In the genomic region with DNA sequence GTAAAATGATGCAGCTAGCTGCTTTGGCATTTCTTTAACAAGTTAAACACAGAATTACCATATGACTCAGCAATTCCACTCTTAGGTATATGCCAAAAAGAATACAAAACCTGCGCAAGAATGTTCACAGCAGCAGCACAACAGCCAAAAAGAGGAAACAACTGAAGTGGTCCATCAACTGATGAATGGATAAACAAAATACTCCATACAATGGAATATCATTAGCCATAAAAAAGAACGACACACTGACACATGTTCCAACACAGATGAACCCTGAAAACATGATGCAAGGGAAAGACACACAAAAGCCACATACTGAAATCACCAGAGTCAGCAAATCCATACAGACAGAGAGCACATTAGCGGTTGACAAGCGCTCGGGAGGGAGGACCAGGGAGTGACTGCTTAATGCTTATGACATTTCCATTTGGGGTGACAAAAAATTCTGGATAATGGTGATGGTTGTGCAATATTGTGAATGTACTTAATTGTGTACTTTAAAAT, we compare ENCODE assay signal across 13 cellular contexts. TPM values are rescaled to one million over a fixed set of nuclear protein-coding genes. Genes with fewer than 3 reads are reported as not detected.
DNase-seq lines count a peak whose midpoint lies in the region; ATAC-seq, FAIRE-seq and TF ChIP-seq lines count a peak whose summit lies in the region.
"Had no signal": no experiment of that assay in that cellular context is flagged by ENCODE, and none has a peak within 500 bp of the region (broad histone marks: within the 10 kb centered on the region; RNA-seq: fewer than 3 reads in every experiment).

No MANE protein-coding gene starts in this region.

- ATAC-seq in CD4-positive, CD25-positive, alpha-beta regulatory T cell (ENCODE audit: low read depth in 2 of 2), result no peak
- no peak for ATAC-seq in HG02610 (IDR thresholded peaks at IDR 0.05; ENCODE audit: unreplicated experiment)

- FAIRE-seq in islet of Langerhans (lab: Jason Lieb, UNC), result peak; percentile 27

- H3K4me3 ChIP-seq in CD4-positive, CD25-positive, alpha-beta regulatory T cell (ENCODE audit: low read depth, low read length), result no peak overlapping the region
- peak overlapping the region; percentile 24 for H3K4me3 ChIP-seq in adipocyte (ENCODE audit: low read length)
- H3K4me3 ChIP-seq: transverse colon had no signal

- peaks cover 15% of the 10 kb centered on the region for H3K36me3 ChIP-seq in CD4-positive, CD25-positive, alpha-beta regulatory T cell (ENCODE audit: control insufficient read depth, insufficient read depth, low read length)
- H3K36me3 ChIP-seq in adipocyte (ENCODE audit: control insufficient read depth, insufficient read depth, low read length, severe bottlenecking), result peaks cover 7% of the 10 kb centered on the region
- H3K36me3 ChIP-seq: neutrophil, transverse colon had no signal

- peaks cover 45% of the 10 kb centered on the region for H3K4me1 ChIP-seq in CD4-positive, CD25-positive, alpha-beta regulatory T cell (ENCODE audit: control insufficient read depth, insufficient read depth, low read length, poor library complexity, severe bottlenecking)
- peaks cover 54% of the 10 kb centered on the region for H3K4me1 ChIP-seq in adipocyte (ENCODE audit: control insufficient read depth, insufficient read depth, low read length)

- no peaks in the 10 kb centered on the region for H3K27me3 ChIP-seq in CD4-positive, CD25-positive, alpha-beta regulatory T cell (ENCODE audit: control insufficient read depth, insufficient read depth, low read length)
- H3K27me3 ChIP-seq in adipocyte (replicated peaks; ENCODE audit: control insufficient read depth, insufficient read depth, low read length), result no peaks in the 10 kb centered on the region
- H3K27me3 ChIP-seq: neutrophil, transverse colon had no signal

- in situ Hi-C loops in G401 (cut with HindIII; ENCODE audit: low sequenced_read_pairs), result no loop called here

- DNase-seq in CD4-positive, CD25-positive, alpha-beta regulatory T cell, result no peak
- peak; percentile 31 for DNase-seq in HFFc6
- DNase-seq in adipocyte (ENCODE audit: low read depth), result peak; percentile 55
- no peak for DNase-seq in G401 (ENCODE audit: low spot score)
- no peak for DNase-seq in NOMO-1 treated with DMSO at 0.1 percent for 48 hours (lab: John Stamatoyannopoulos, UW; ENCODE audit: unreplicated experiment)
- DNase-seq in retina, result no peak
- DNase-seq: activated CD8-positive, alpha-beta memory T cell treated with anti-CD3 and anti-CD28 coated beads, Interleukin-2, amount 50 U/mL, for 4 hours; effector memory CD4-positive, alpha-beta T cell; transverse colon had no signal

- TF ChIP-seq CTCF in HFFc6 (IDR thresholded peaks at IDR 0.05), result no peak

- H3K27ac Mint-ChIP-seq in CD4-positive, CD25-positive, alpha-beta regulatory T cell, result peak overlapping the region in 2 of 3 donors; percentile 9 to 65
- H3K27ac Mint-ChIP-seq in HFFc6, result peak overlapping the region; percentile 81

- no peaks in the 10 kb centered on the region for H3K27me3 Mint-ChIP-seq in CD4-positive, CD25-positive, alpha-beta regulatory T cell
- no peaks in the 10 kb centered on the region for H3K27me3 Mint-ChIP-seq in HFFc6 (ENCODE audit: insufficient read depth)

- no peak overlapping the region for H3K9ac ChIP-seq in adipocyte (ENCODE audit: low read length)

- no peak overlapping the region for H3K27ac ChIP-seq in CD4-positive, CD25-positive, alpha-beta regulatory T cell (ENCODE audit: insufficient read depth, low read length, poor library complexity, severe bottlenecking)
- H3K27ac ChIP-seq: neutrophil had no signal

- H3K4me3 Mint-ChIP-seq in CD4-positive, CD25-positive, alpha-beta regulatory T cell, result peak overlapping the region; percentile 36 to 97 (median 76)
- H3K4me3 Mint-ChIP-seq in HFFc6, result peak overlapping the region; percentile 94

- no peaks in the 10 kb centered on the region for H3K9me3 ChIP-seq in CD4-positive, CD25-positive, alpha-beta regulatory T cell (ENCODE audit: control insufficient read depth in 2 of 2, low read length in 2 of 2)
- H3K9me3 ChIP-seq in adipocyte (ENCODE audit: control insufficient read depth, low read length), result no peaks in the 10 kb centered on the region
- H3K9me3 ChIP-seq: neutrophil, transverse colon had no signal

- peaks cover 22% of the 10 kb centered on the region for H3K36me3 Mint-ChIP-seq in CD4-positive, CD25-positive, alpha-beta regulatory T cell
- peaks cover 34% of the 10 kb centered on the region for H3K36me3 Mint-ChIP-seq in HFFc6 (ENCODE audit: low read depth)

- no peaks in the 10 kb centered on the region for H3K9me3 Mint-ChIP-seq in CD4-positive, CD25-positive, alpha-beta regulatory T cell
- no peaks in the 10 kb centered on the region for H3K9me3 Mint-ChIP-seq in HFFc6

- peaks cover 38 to 60% (median 44%) of the 10 kb centered on the region in 4 donors for H3K4me1 Mint-ChIP-seq in CD4-positive, CD25-positive, alpha-beta regulatory T cell
- H3K4me1 Mint-ChIP-seq in HFFc6 (ENCODE audit: low read depth), result peaks cover 57% of the 10 kb centered on the region

RNA-seq across cellular contexts. Expression of a gene that starts 3.0 kb away (rescaled TPM):
- 46.8 TPM for total RNA-seq in CD4-positive, CD25-positive, alpha-beta regulatory T cell
- 10 to 100 TPM; 68.5 to 95.4 (median 83.9) TPM for polyA plus RNA-seq in CD4-positive, CD25-positive, alpha-beta regulatory T cell
- 10 to 100 TPM; 59.1 to 72.5 (median 68.3) TPM for total RNA-seq in HFFc6 (2021; fragmentation: NEBNext Ultra II Directional; extraction: Animal tissue kit (Norgen Biotek cat#: 25700))
- 89.6 and 103 TPM in 2 replicates for total RNA-seq in G401 (2014; rRNA removed; shearing (Covaris generic))

RNA-seq across cellular contexts. Expression of a gene that starts 3.9 kb away (rescaled TPM):
- 76.4 TPM for total RNA-seq in CD4-positive, CD25-positive, alpha-beta regulatory T cell
- 10 to 100 TPM; 46.5 to 54.7 (median 52.9) TPM for polyA plus RNA-seq in CD4-positive, CD25-positive, alpha-beta regulatory T cell
- total RNA-seq in HFFc6 (2021; fragmentation: NEBNext Ultra II Directional; extraction: Animal tissue kit (Norgen Biotek cat#: 25700)), result 100 to 1,000 TPM in 2 of 6 experiments, 10 to 100 TPM in 4; 90.5 to 104 (median 97.0) TPM
- total RNA-seq in G401 (2014; rRNA removed; shearing (Covaris generic)), result 154 and 194 TPM in 2 replicates

RNA-seq across cellular contexts. Expression of a gene that starts 47.0 kb away (rescaled TPM):
- total RNA-seq in CD4-positive, CD25-positive, alpha-beta regulatory T cell, result not detected
- under 1 TPM in 2 of 4 donors, not detected in 2; 0.15 TPM for polyA plus RNA-seq in CD4-positive, CD25-positive, alpha-beta regulatory T cell
- not detected for total RNA-seq in HFFc6 (2021; fragmentation: NEBNext Ultra II Directional; extraction: Animal tissue kit (Norgen Biotek cat#: 25700))
- not detected in 2 replicates for total RNA-seq in G401 (2014; rRNA removed; shearing (Covaris generic))
- total RNA-seq: SK-MEL-5, transverse colon had no signal

Comparison
In these comparisons a context has a peak if more than half of its experiments do, and no peak if none do; other contexts are left out.
1. DNase-seq: peak in HFFc6 (single experiment) and adipocyte (single experiment); none in CD4-positive, CD25-positive, alpha-beta regulatory T cell (0 of 3), G401 (single experiment), NOMO-1 treated with DMSO at 0.1 percent for 48 hours (single experiment) and retina (single experiment).